16 cellular contexts compared by ENCODE assay signal in the genomic region with DNA sequence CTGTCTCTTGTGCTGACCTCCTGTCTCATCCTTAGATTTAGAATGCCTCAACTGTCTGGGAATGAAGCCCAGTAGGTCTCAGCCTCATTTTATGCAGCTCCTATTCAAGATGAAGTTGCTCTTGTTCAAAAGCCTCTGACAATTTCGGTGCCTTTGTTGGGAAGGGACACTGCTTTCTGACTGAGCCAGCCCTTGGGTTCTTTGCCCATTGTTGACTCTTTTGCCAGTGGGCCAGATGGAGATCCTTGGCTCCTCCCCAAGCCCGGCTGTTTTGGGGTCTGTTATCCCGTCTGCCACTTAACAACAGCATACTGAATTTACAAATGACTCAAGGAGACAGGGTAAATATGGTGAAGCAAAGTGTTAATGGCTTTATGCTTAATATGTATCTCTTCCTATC. TPM values are rescaled to one million over a fixed set of nuclear protein-coding genes. Genes with fewer than 3 reads are reported as not detected.
DNase-seq lines count a peak whose midpoint lies in the region; ATAC-seq and TF ChIP-seq lines count a peak whose summit lies in the region.
"Had no signal": no experiment of that assay in that cellular context is flagged by ENCODE, and none has a peak within 500 bp of the region (broad histone marks: within the 10 kb centered on the region; RNA-seq: fewer than 3 reads in every experiment).

No MANE protein-coding gene starts in this region.

- H3K23ac ChIP-seq in H9 (ENCODE audit: insufficient read length, low read depth, low read length): no peak overlapping the region

- H3K36me3 Mint-ChIP-seq in brain: no peaks in the 10 kb centered on the region
- H3K36me3 Mint-ChIP-seq in H9 (ENCODE audit: insufficient read depth in 1 of 3, low read depth in 3 of 3): no peaks in the 10 kb centered on the region
- H3K36me3 Mint-ChIP-seq: CD14-positive monocyte; CD8-positive, alpha-beta T cell had no signal

- no peak overlapping the region for H3K56ac ChIP-seq in H9 (ENCODE audit: insufficient read length, low read depth, low read length)

- TF ChIP-seq CTCF in brain (conservative IDR thresholded peaks at IDR 0.05) (no peak), H9 (conservative IDR thresholded peaks at IDR 0.05) (no peak)

- H2BK12ac ChIP-seq in H9 (ENCODE audit: insufficient read length, low read depth, low read length): no peak overlapping the region

- H4K20me1 ChIP-seq in H9 (ENCODE audit: control insufficient read depth, insufficient read depth, insufficient read length): no peaks in the 10 kb centered on the region

- H3K9me3 Mint-ChIP-seq in brain (peaks cover 0 to 3% (median 0%) of the 10 kb centered on the region in 5 experiments), H9 (no peaks in the 10 kb centered on the region)
- H3K9me3 Mint-ChIP-seq: CD8-positive, alpha-beta T cell; HFFc6 had no signal

- H3K14ac ChIP-seq in H9 (ENCODE audit: insufficient read depth, low read length): no peak overlapping the region

- ATAC-seq in HG03196 (IDR thresholded peaks at IDR 0.05; ENCODE audit: unreplicated experiment): no peak
- no peak for ATAC-seq in GM18520 (IDR thresholded peaks at IDR 0.05; ENCODE audit: unreplicated experiment)
- ATAC-seq: CD8-positive, alpha-beta T cell; GM12878 had no signal

- peak overlapping the region in 4 of 5 experiments; percentile 27 to 87 (median 58) for H3K27ac Mint-ChIP-seq in brain
- no peak overlapping the region for H3K27ac Mint-ChIP-seq in H9
- H3K27ac Mint-ChIP-seq: CD14-positive monocyte; CD8-positive, alpha-beta T cell; HFFc6 had no signal

- no peak overlapping the region for H2BK20ac ChIP-seq in H9 (ENCODE audit: low read depth, low read length, poor library complexity, severe bottlenecking)

- no CpG with 5 or more reads among the region's 3 CpGs for WGBS in H9 (ENCODE audit: extremely low coverage, insufficient read length, low lambda C conversion rate)

- no peak overlapping the region for H3K9ac ChIP-seq in H9 (ENCODE audit: extremely low read depth, insufficient read length, low read length)

- DNase-seq in NCI-H82 (lab: John Stamatoyannopoulos, UW): peak; percentile 13
- DNase-seq in NCI-H82 treated with DMSO at 0.1 percent for 48 hours (lab: John Stamatoyannopoulos, UW; ENCODE audit: unreplicated experiment): no peak
- DNase-seq in NCI-H446 (lab: John Stamatoyannopoulos, UW): peak; percentile 70 to 90
- no peak for DNase-seq in H9
- no peak for DNase-seq in NCI-H345 (lab: John Stamatoyannopoulos, UW)
- DNase-seq: CD8-positive, alpha-beta T cell; COR-L47; HCEC 1CT; HFFc6 had no signal

- no peaks in the 10 kb centered on the region for H3K79me2 ChIP-seq in H9 (ENCODE audit: insufficient read depth, low read length)

- H3K27ac ChIP-seq in H9 (ENCODE audit: insufficient read length, low read depth, low read length): no peak overlapping the region
- H3K27ac ChIP-seq: 22Rv1, HL-60 had no signal

- no peak overlapping the region for H3T11ph ChIP-seq in H9 (ENCODE audit: low read length)

- no peak overlapping the region for H4K8ac ChIP-seq in H9 (replicated peaks; ENCODE audit: insufficient read length, low read depth, low read length)

- H2AK5ac ChIP-seq in H9 (ENCODE audit: insufficient read length, low read length): no peak overlapping the region

- H4K91ac ChIP-seq in H9 (ENCODE audit: insufficient read length, low read depth, low read length): no peak overlapping the region

- no peaks in the 10 kb centered on the region for H3K9me3 ChIP-seq in H9 (ENCODE audit: control insufficient read depth, low read depth, low read length)

- no peak overlapping the region for H4K5ac ChIP-seq in H9 (ENCODE audit: insufficient read length, low read depth, low read length)

- no peak overlapping the region for H2BK5ac ChIP-seq in H9 (ENCODE audit: insufficient read length, low read length)

- H3K4me1 Mint-ChIP-seq in brain (no peaks in the 10 kb centered on the region), H9 (0 out of 4 replicates have a peak, but pooled peaks cover 2% of the 10 kb centered on the region in 2 experiments)
- H3K4me1 Mint-ChIP-seq: CD14-positive monocyte had no signal

- H3K4me1 ChIP-seq in H9 (ENCODE audit: insufficient read depth, low read length): no peaks in the 10 kb centered on the region

- no peak overlapping the region for H2BK15ac ChIP-seq in H9 (ENCODE audit: low read depth, low read length)

- H3K4me2 ChIP-seq in H9 (ENCODE audit: insufficient read depth, insufficient read length, low read length): no peak overlapping the region

- no peak overlapping the region for H2BK120ac ChIP-seq in H9 (ENCODE audit: low read depth, low read length, poor library complexity, severe bottlenecking)

- no peaks in the 10 kb centered on the region for H3K79me1 ChIP-seq in H9 (ENCODE audit: insufficient read depth, low read depth, low read length, poor library complexity, severe bottlenecking)

- no peaks in the 10 kb centered on the region for H3K23me2 ChIP-seq in H9 (ENCODE audit: insufficient read length, low read depth, low read length, poor library complexity, severe bottlenecking)

- no peak overlapping the region for H3K4ac ChIP-seq in H9 (ENCODE audit: low read depth, low read length)

- H3K27me3 Mint-ChIP-seq in brain (no peaks in the 10 kb centered on the region), H9 (ENCODE audit: low read depth) (peaks cover under 1% of the 10 kb centered on the region; the same call in 1 of the 2 replicates)

- H3K4me3 Mint-ChIP-seq in brain (peak overlapping the region in 1 of 5 experiments; percentile 63), H9 (no peak overlapping the region)
- H3K4me3 Mint-ChIP-seq: CD14-positive monocyte; CD8-positive, alpha-beta T cell; HFFc6 had no signal

- no peak overlapping the region for H2AFZ ChIP-seq in H9 (ENCODE audit: low read length)

- no peak overlapping the region for H3K18ac ChIP-seq in H9 (ENCODE audit: insufficient read length, low read depth, low read length)

- H3K27me3 ChIP-seq in H9 (ENCODE audit: insufficient read depth, low read length): no peaks in the 10 kb centered on the region

RNA-seq across cellular contexts. Expression of a gene that starts 58.3 kb away (rescaled TPM):
- polyA plus RNA-seq in brain (ENCODE audit: insufficient read depth, low read depth, low replicate concordance): 10.5 TPM
- total RNA-seq in H9 (2021): 98.8 and 108 TPM in 2 replicates

Comparison
In these comparisons a context has a peak if more than half of its experiments do, and no peak if none do; other contexts are left out.
1. DNase-seq: peak in NCI-H82 (single experiment) and NCI-H446 (2 of 2); none in NCI-H82 treated with DMSO at 0.1 percent for 48 hours (single experiment), H9 (single experiment) and NCI-H345 (single experiment).
2. H3K27ac Mint-ChIP-seq: peak in brain (4 of 5); none in H9 (0 of 3).